ENCODE assay signal across 18 cellular contexts in genomic region chr10:121628859-121629258, GRCh38. TPM values are rescaled to one million over a fixed set of nuclear protein-coding genes. Genes with fewer than 3 reads are reported as not detected.
"Had no signal": no experiment of that assay in that cellular context is flagged by ENCODE, and none has a peak within 500 bp of the region (broad histone marks: within the 10 kb centered on the region; RNA-seq: fewer than 3 reads in every experiment).

No MANE protein-coding gene starts in this region.

- DNase-seq: activated CD4-positive, alpha-beta T cell treated with anti-CD3 and anti-CD28 coated beads, Interleukin-2, amount 10 ng/mL, durations not matched to agents 24 days and 14 days; activated CD4-positive, CD25-positive, alpha-beta regulatory T cell; activated CD8-positive, alpha-beta memory T cell treated with anti-CD3 and anti-CD28 coated beads, Interleukin-2, amount 50 U/mL, for 4 hours; activated CD8-positive, alpha-beta T cell treated with anti-CD3 and anti-CD28 coated beads, Interleukin-2, amount 10 ng/mL, durations not matched to agents 7 days and 5 days; activated gamma-delta T cell; activated naive CD8-positive, alpha-beta T cell treated with anti-CD3 and anti-CD28 coated beads for 36 hours; activated T-cell treated with anti-CD3 and anti-CD28 coated beads, Interleukin-2, amount 50 U/mL, for 72 hours; anterior cingulate cortex; cortex of kidney; effector memory CD4-positive, alpha-beta T cell; left ventricle myocardium superior; nephron progenitor cell; stimulated activated CD4-positive, alpha-beta T cell treated with anti-CD3 and anti-CD28 coated beads, Interleukin-12 subunit alpha, Interleukin-12 subunit beta, amount 100 ng/mL, for 4 hours; stimulated activated CD4-positive, alpha-beta T cell treated with anti-CD3 and anti-CD28 coated beads, Interleukin-2, amount 100 ng/mL, for 24 hours; stomach; SW 1271 had no signal

- H3K9me3 Mint-ChIP-seq: activated CD4-positive, alpha-beta T cell treated with anti-CD3 and anti-CD28 coated beads, Interleukin-2, amount 10 ng/mL, durations not matched to agents 24 days and 14 days; activated naive CD8-positive, alpha-beta T cell treated with anti-CD3 and anti-CD28 coated beads for 36 hours; activated T-cell treated with anti-CD3 and anti-CD28 coated beads, Interleukin-2, amount 50 U/mL, for 72 hours; memory B cell; nephron progenitor cell had no signal

- H3K27me3 Mint-ChIP-seq: activated CD4-positive, alpha-beta T cell treated with anti-CD3 and anti-CD28 coated beads, Interleukin-2, amount 10 ng/mL, durations not matched to agents 24 days and 14 days had no signal

- ATAC-seq: activated CD8-positive, alpha-beta T cell treated with anti-CD3 and anti-CD28 coated beads, Interleukin-2, amount 10 ng/mL, durations not matched to agents 7 days and 5 days; activated T-cell treated with anti-CD3 and anti-CD28 coated beads, Interleukin-2, amount 50 U/mL, for 72 hours; left ventricle myocardium superior had no signal

- H3K27ac Mint-ChIP-seq: activated CD4-positive, alpha-beta T cell treated with anti-CD3 and anti-CD28 coated beads, Interleukin-2, amount 10 ng/mL, durations not matched to agents 24 days and 14 days; activated CD8-positive, alpha-beta T cell treated with anti-CD3 and anti-CD28 coated beads, Interleukin-2, amount 10 ng/mL, durations not matched to agents 7 days and 5 days; activated naive CD8-positive, alpha-beta T cell treated with anti-CD3 and anti-CD28 coated beads for 36 hours; activated T-cell treated with anti-CD3 and anti-CD28 coated beads, Interleukin-2, amount 50 U/mL, for 72 hours; memory B cell had no signal

- H3K4me1 Mint-ChIP-seq: activated CD4-positive, alpha-beta T cell treated with anti-CD3 and anti-CD28 coated beads, Interleukin-2, amount 10 ng/mL, durations not matched to agents 24 days and 14 days; activated naive CD8-positive, alpha-beta T cell treated with anti-CD3 and anti-CD28 coated beads for 36 hours; memory B cell had no signal

- H3K4me3 Mint-ChIP-seq: activated CD4-positive, alpha-beta T cell treated with anti-CD3 and anti-CD28 coated beads, Interleukin-2, amount 10 ng/mL, durations not matched to agents 24 days and 14 days; activated CD8-positive, alpha-beta T cell treated with anti-CD3 and anti-CD28 coated beads, Interleukin-2, amount 10 ng/mL, durations not matched to agents 7 days and 5 days; activated naive CD8-positive, alpha-beta T cell treated with anti-CD3 and anti-CD28 coated beads for 36 hours; activated T-cell treated with anti-CD3 and anti-CD28 coated beads, Interleukin-2, amount 50 U/mL, for 72 hours; memory B cell; nephron progenitor cell had no signal

- H3K36me3 ChIP-seq: stomach had no signal

- FAIRE-seq: urothelium cell line had no signal

- H3K9me3 ChIP-seq: stomach had no signal

- H3K36me3 Mint-ChIP-seq: activated naive CD8-positive, alpha-beta T cell treated with anti-CD3 and anti-CD28 coated beads for 36 hours; memory B cell had no signal

RNA-seq across cellular contexts. Expression of gene FGFR2, which starts 30.6 kb away (rescaled TPM):
- total RNA-seq: activated CD4-positive, alpha-beta T cell treated with anti-CD3 and anti-CD28 coated beads, Interleukin-2, amount 10 ng/mL, durations not matched to agents 24 days and 14 days; activated CD8-positive, alpha-beta T cell treated with anti-CD3 and anti-CD28 coated beads, Interleukin-2, amount 10 ng/mL, durations not matched to agents 7 days and 5 days; activated naive CD8-positive, alpha-beta T cell treated with anti-CD3 and anti-CD28 coated beads for 36 hours; activated T-cell treated with anti-CD3 and anti-CD28 coated beads, Interleukin-2, amount 50 U/mL, for 72 hours had no signal
